In genomic region chr18:58911241-58911640, GRCh38 we compare ENCODE assay signal across 11 cellular contexts. TPM values are rescaled to one million over a fixed set of nuclear protein-coding genes. Genes with fewer than 3 reads are reported as not detected.
DNase-seq lines count a peak whose midpoint lies in the region; ATAC-seq and TF ChIP-seq lines count a peak whose summit lies in the region.
"Had no signal": no experiment of that assay in that cellular context is flagged by ENCODE, and none has a peak within 500 bp of the region (broad histone marks: within the 10 kb centered on the region; RNA-seq: fewer than 3 reads in every experiment).

No MANE protein-coding gene starts in this region.

- intact Hi-C loops in left lung (cut with DNase I), result no loop called here

- H2AFZ ChIP-seq in GM23338, result no peak overlapping the region

- H3K4me1 Mint-ChIP-seq in GM23338, result peaks cover 85% of the 10 kb centered on the region
- peaks cover 84% of the 10 kb centered on the region for H3K4me1 Mint-ChIP-seq in brain

- H3K9me3 ChIP-seq in left lung (no peaks in the 10 kb centered on the region), subcutaneous abdominal adipose tissue (ENCODE audit: control insufficient read depth in 5 of 5, low read length in 5 of 5) (no peaks in the 10 kb centered on the region)

- H3K4me3 Mint-ChIP-seq in GM23338, result peak overlapping the region; percentile 23
- peak overlapping the region in 1 of 5 experiments; percentile 3 for H3K4me3 Mint-ChIP-seq in brain
- H3K4me3 Mint-ChIP-seq: activated T-cell treated with anti-CD3 and anti-CD28 coated beads, Interleukin-2, amount 50 U/mL, for 72 hours had no signal

- H3K9me3 Mint-ChIP-seq in GM23338, result no peaks in the 10 kb centered on the region
- H3K9me3 Mint-ChIP-seq in brain, result peaks cover 0 to 4% (median 0%) of the 10 kb centered on the region in 5 experiments
- H3K9me3 Mint-ChIP-seq: activated T-cell treated with anti-CD3 and anti-CD28 coated beads, Interleukin-2, amount 50 U/mL, for 72 hours had no signal

- CTCF ChIA-PET in RWPE1 (lab: Yijun Ruan, JAX), result no interaction called here

- peak overlapping the region; percentile 60 for H3K4me2 ChIP-seq in GM23338

- DNase-seq in GM23338 (ENCODE audit: low spot score), result no peak
- no peak for DNase-seq in left lung
- DNase-seq in COR-L47 (lab: John Stamatoyannopoulos, UW), result no peak
- no peak for DNase-seq in DMS53 treated with DMSO at 0.1 percent for 48 hours (lab: John Stamatoyannopoulos, UW; ENCODE audit: unreplicated experiment)
- no peak for DNase-seq in RWPE1 (ENCODE audit: low spot score)
- DNase-seq in DMS114 treated with DMSO at 0.1 percent for 48 hours (lab: John Stamatoyannopoulos, UW; ENCODE audit: unreplicated experiment), result no peak
- DNase-seq: activated T-cell treated with anti-CD3 and anti-CD28 coated beads, Interleukin-2, amount 50 U/mL, for 72 hours; NCI-H1092 treated with DMSO at 0.1 percent for 48 hours; substantia nigra had no signal

- H3K4me3 ChIP-seq in GM23338, result no peak overlapping the region
- H3K4me3 ChIP-seq in left lung, result no peak overlapping the region
- peak overlapping the region in 4 of 5 donors; percentile 10 to 46 (median 24) for H3K4me3 ChIP-seq in subcutaneous abdominal adipose tissue (ENCODE audit: low read depth in 1 of 5, low read length in 5 of 5)

- no peaks in the 10 kb centered on the region for H3K36me3 ChIP-seq in GM23338 (ENCODE audit: insufficient read depth)
- H3K36me3 ChIP-seq in left lung, result no peaks in the 10 kb centered on the region
- H3K36me3 ChIP-seq in subcutaneous abdominal adipose tissue (ENCODE audit: control insufficient read depth in 5 of 5, insufficient read depth in 5 of 5, low read length in 5 of 5), result peaks cover 0 to 16% (median 0%) of the 10 kb centered on the region in 5 donors

- H3K27ac ChIP-seq in GM23338 (ENCODE audit: low read depth) (peak overlapping the region; percentile 89), left lung (peak overlapping the region; percentile 10 to 46), subcutaneous abdominal adipose tissue (ENCODE audit: low read depth, low read length) (peak overlapping the region; percentile 59), RWPE1 (no peak overlapping the region)

- H3K36me3 Mint-ChIP-seq in GM23338 (ENCODE audit: low read depth) (peaks cover 52% of the 10 kb centered on the region), brain (peaks cover 90% of the 10 kb centered on the region)

- peak overlapping the region in 1 of 5 donors; percentile 5 for H3K9ac ChIP-seq in subcutaneous abdominal adipose tissue (ENCODE audit: low read length in 5 of 5)

- H4K20me1 ChIP-seq in GM23338 (replicated peaks; ENCODE audit: insufficient read depth), result peaks cover 57% of the 10 kb centered on the region

- H3K79me2 ChIP-seq in GM23338 (replicated peaks; ENCODE audit: insufficient read depth), result peaks cover 100% of the 10 kb centered on the region

- H3K4me1 ChIP-seq in GM23338 (ENCODE audit: insufficient read depth), result peaks cover 91% of the 10 kb centered on the region
- peaks cover 3 to 7% of the 10 kb centered on the region in 2 donors for H3K4me1 ChIP-seq in left lung
- H3K4me1 ChIP-seq in subcutaneous abdominal adipose tissue (ENCODE audit: control insufficient read depth in 5 of 5, insufficient read depth in 5 of 5, low read length in 5 of 5), result peaks cover 0 to 29% (median 16%) of the 10 kb centered on the region in 5 donors

- peaks cover 19% of the 10 kb centered on the region for H3K27me3 Mint-ChIP-seq in GM23338 (ENCODE audit: insufficient read depth, low read depth, poor library complexity)
- no peaks in the 10 kb centered on the region for H3K27me3 Mint-ChIP-seq in brain

- POLR2A ChIA-PET in RWPE1 (lab: Yijun Ruan, JAX; ENCODE audit: low non-redundant PET), result no interaction called here

- peaks cover 8% of the 10 kb centered on the region for H3F3A ChIP-seq in GM23338 (replicated peaks; ENCODE audit: low read depth)

- H3K9me2 ChIP-seq in GM23338 (ENCODE audit: insufficient read depth), result no peaks in the 10 kb centered on the region

- no peaks in the 10 kb centered on the region for H3K27me3 ChIP-seq in GM23338 (ENCODE audit: insufficient read depth)
- H3K27me3 ChIP-seq in left lung, result no peaks in the 10 kb centered on the region
- H3K27me3 ChIP-seq in subcutaneous abdominal adipose tissue (ENCODE audit: control insufficient read depth in 5 of 5, insufficient read depth in 4 of 5, low read length in 5 of 5), result no peaks in the 10 kb centered on the region

- TF ChIP-seq CTCF in GM23338 (conservative IDR thresholded peaks at IDR 0.05; ENCODE audit: low read depth in 2 of 2) (no peak), brain (conservative IDR thresholded peaks at IDR 0.05) (no peak), left lung (IDR thresholded peaks at IDR 0.05) (no peak), RWPE1 (conservative IDR thresholded peaks at IDR 0.05; ENCODE audit: low read depth) (no peak)

- ATAC-seq in GM23338 (peak; percentile 7; the same call in 2 of the 3 replicates), left lung (no peak)
- ATAC-seq: activated T-cell treated with anti-CD3 and anti-CD28 coated beads, Interleukin-2, amount 50 U/mL, for 72 hours had no signal

- H3K27ac Mint-ChIP-seq in GM23338 (peak overlapping the region; percentile 56), brain (peak overlapping the region in 3 of 5 experiments; percentile 77 to 92 (median 79))
- H3K27ac Mint-ChIP-seq: activated T-cell treated with anti-CD3 and anti-CD28 coated beads, Interleukin-2, amount 50 U/mL, for 72 hours had no signal

TF ChIP-seq in GM23338, 12 proteins besides CTCF, POLR2A, EP300 and RAD21 (continues in another document):
- TF ChIP-seq CREB1 (CRISPR knock-in tag; IDR thresholded peaks at IDR 0.05; ENCODE audit: low read depth), result no peak
- TF ChIP-seq POLR2AphosphoS5 (IDR thresholded peaks at IDR 0.05; ENCODE audit: low read depth), result no peak
- TF ChIP-seq EZH2 (IDR thresholded peaks at IDR 0.05; ENCODE audit: low read depth, unreplicated experiment), result no peak
- no peak for TF ChIP-seq NANOG (IDR thresholded peaks at IDR 0.05; ENCODE audit: borderline replicate concordance)
- no peak for TF ChIP-seq ETS1 (IDR thresholded peaks at IDR 0.05)

RNA-seq across cellular contexts. Expression of gene ZNF532, which starts 46.6 kb away (rescaled TPM):
- 216 and 225 TPM in 2 replicates for total RNA-seq in GM23338 (2014; rRNA removed; shearing (Covaris generic))
- 49.8 and 51.5 TPM in 2 replicates for polyA plus RNA-seq in GM23338 (2016; fragmentation: Nextera tagmentation; extraction: Ambion mirVana)
- 51.6 TPM for polyA plus RNA-seq in brain (ENCODE audit: insufficient read depth, low read depth, low replicate concordance)
- total RNA-seq in left lung, result 10 to 100 TPM; 56.2 to 66.2 TPM

Comparison
In these comparisons a context has a peak if more than half of its experiments do, and no peak if none do; other contexts are left out.
1. H3K4me3 ChIP-seq: peak in subcutaneous abdominal adipose tissue (4 of 5); none in GM23338 (single experiment) and left lung (0 of 2).